Comparison of ENCODE assay signal across 1 cellular context in genomic region chr1:201113451-201114244, GRCh38.
TF ChIP-seq lines count a peak whose summit lies in the region.

No MANE protein-coding gene starts in this region.

TF ChIP-seq in GM23338, 12 proteins besides CTCF, POLR2A, EP300 and RAD21 (continued from another document):
- TF ChIP-seq REST (IDR thresholded peaks at IDR 0.05; ENCODE audit: unreplicated experiment) = no peak
- TF ChIP-seq EZH2phosphoT487 (IDR thresholded peaks at IDR 0.05; ENCODE audit: unreplicated experiment) = no peak
- TF ChIP-seq POLR2AphosphoS5 (IDR thresholded peaks at IDR 0.05; ENCODE audit: low read depth) = no peak
